In the genomic region with DNA sequence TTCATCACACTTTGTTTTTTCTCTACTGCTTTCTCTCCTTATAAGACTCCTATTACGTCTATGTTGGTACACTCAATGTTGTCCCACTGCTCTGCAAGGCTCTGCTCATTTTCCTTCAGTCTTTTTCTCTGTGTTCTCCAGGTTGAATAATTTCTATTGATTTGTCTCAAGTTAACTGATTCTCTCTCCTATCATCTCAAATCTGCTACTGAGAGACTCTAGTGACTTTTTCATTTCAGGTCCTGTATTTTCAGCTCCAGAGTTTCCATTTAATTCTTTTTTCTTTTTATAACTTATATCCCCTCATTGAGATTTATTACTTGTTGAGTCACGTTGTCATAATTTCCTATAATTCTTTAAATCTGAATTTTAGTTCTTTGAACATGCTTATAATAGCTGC, we compare ENCODE assay signal across 26 cellular contexts.
"Had no signal": no experiment of that assay in that cellular context is flagged by ENCODE, and none has a peak within 500 bp of the region (broad histone marks: within the 10 kb centered on the region; RNA-seq: fewer than 3 reads in every experiment).

No MANE protein-coding gene starts in this region.

- DNase-seq: stimulated activated CD4-positive, alpha-beta T cell treated with anti-CD3 and anti-CD28 coated beads, Interleukin-2, amount 100 ng/mL, for 48 hours; stimulated activated CD4-positive, alpha-beta T cell treated with anti-CD3 and anti-CD28 coated beads, Interleukin-4, amount 100 ng/mL, for 1 hour; stimulated activated CD4-positive, alpha-beta T cell treated with anti-CD3 and anti-CD28 coated beads, Interleukin-4, amount 100 ng/mL, for 24 hours; stimulated activated CD4-positive, alpha-beta T cell treated with anti-CD3 and anti-CD28 coated beads, Interleukin-4, amount 100 ng/mL, for 4 hours; stimulated activated CD8-positive, alpha-beta memory T cell treated with anti-CD3 and anti-CD28 coated beads, Interleukin-4, amount 100 ng/mL, for 48 hours; stimulated activated naive B cell treated with anti-CD40 and anti-IgM and Interleukin-4, amounts not matched to agents 10 μg/mL and 1 μg/mL and 100 μg/mL, for 72 hours; stimulated activated naive CD4-positive, alpha-beta T cell; stimulated activated naive CD4-positive, alpha-beta T cell treated with Interleukin-2 at 50 U/mL for 16 hours; stimulated activated naive CD8-positive, alpha-beta T cell treated with anti-CD3 and anti-CD28 coated beads, Interleukin-15, amount 100 ng/mL, for 72 hours; stimulated activated naive CD8-positive, alpha-beta T cell treated with anti-CD3 and anti-CD28 coated beads, Interleukin-15, Interleukin-2, amounts not matched to agents 100 U/mL and 50 U/mL, for 24 hours; stomach; substantia nigra; testis; thyroid gland; tibial artery; transverse colon; trophoblast cell; upper lobe of left lung; upper lobe of right lung; uterus had no signal

- H3K27ac ChIP-seq: stomach, suprapubic skin, testis, thoracic aorta, thyroid gland, tibial artery, tibial nerve, transverse colon, upper lobe of left lung, upper lobe of right lung, uterus, vagina had no signal

- H3K36me3 ChIP-seq: stomach, suprapubic skin, thoracic aorta, thyroid gland, tibial artery, tibial nerve, transverse colon, upper lobe of left lung, upper lobe of right lung, uterus, vagina had no signal

- ATAC-seq: stimulated activated effector memory CD8-positive, alpha-beta T cell treated with anti-CD3 and anti-CD28 coated beads, Interleukin-12 subunit alpha, Interleukin-12 subunit beta, amount 100 ng/mL, for 72 hours; stimulated activated memory B cell treated with anti-CD40 and anti-IgM and Interleukin-4, amounts not matched to agents 10 μg/mL and 1 μg/mL and 100 μg/mL, for 72 hours; stimulated activated naive B cell treated with anti-CD40 and anti-IgM and Interleukin-4, amounts not matched to agents 10 μg/mL and 1 μg/mL and 100 μg/mL, for 72 hours; stimulated activated naive CD8-positive, alpha-beta T cell treated with anti-CD3 and anti-CD28 coated beads, Interleukin-15, amount 100 ng/mL, for 72 hours; stimulated activated naive CD8-positive, alpha-beta T cell treated with anti-CD3 and anti-CD28 coated beads, Interleukin-15, Interleukin-2, amounts not matched to agents 100 U/mL and 50 U/mL, for 24 hours; upper lobe of right lung had no signal

- H3K9me3 ChIP-seq: stomach, suprapubic skin, testis, thoracic aorta, thyroid gland, tibial artery, tibial nerve, transverse colon, upper lobe of left lung, upper lobe of right lung, uterus, vagina had no signal

- H3K27me3 ChIP-seq: stomach, suprapubic skin, testis, thyroid gland, tibial artery, tibial nerve, transverse colon, upper lobe of left lung, upper lobe of right lung, uterus, vagina had no signal

- H3K4me1 ChIP-seq: stomach, testis, thyroid gland, tibial artery, tibial nerve, transverse colon, upper lobe of left lung, upper lobe of right lung, uterus, vagina had no signal

- H3K4me3 ChIP-seq: stomach, suprapubic skin, testis, thoracic aorta, thyroid gland, tibial artery, tibial nerve, transverse colon, upper lobe of left lung, upper lobe of right lung, uterus, vagina had no signal
